ENCODE assay signal across 28 cellular contexts in genomic region chr3:94937980-94938379, GRCh38.
"Had no signal": no experiment of that assay in that cellular context is flagged by ENCODE, and none has a peak within 500 bp of the region (broad histone marks: within the 10 kb centered on the region; RNA-seq: fewer than 3 reads in every experiment).

No MANE protein-coding gene starts in this region.

- H3K9me3 ChIP-seq: psoas muscle, thoracic aorta had no signal

- H3K27ac ChIP-seq: esophagus squamous epithelium, heart right ventricle, neural progenitor cell, psoas muscle, sigmoid colon, thoracic aorta, tibial nerve, upper lobe of left lung had no signal

- H3K4me1 ChIP-seq: esophagus squamous epithelium, heart right ventricle, psoas muscle, sigmoid colon, tibial nerve, upper lobe of left lung had no signal

- H2AFZ ChIP-seq: neural progenitor cell had no signal

- H3K27me3 ChIP-seq: esophagus squamous epithelium, heart right ventricle, neural progenitor cell, sigmoid colon, tibial nerve, upper lobe of left lung had no signal

- FAIRE-seq: islet of Langerhans had no signal

- H3K4me2 ChIP-seq: neural progenitor cell had no signal

- DNase-seq: cortex of kidney; effector memory CD8-positive, alpha-beta T cell; erythroblast; esophagus squamous epithelium; foreskin melanocyte; glutamatergic neuron; heart right ventricle; hippocampal formation; kidney glomerular epithelial cell; mammary epithelial cell; mesendoderm; midbrain; naive thymus-derived CD4-positive, alpha-beta T cell; nucleus accumbens; sigmoid colon; stimulated activated CD4-positive, alpha-beta T cell treated with anti-CD3 and anti-CD28 coated beads, Interleukin-4, amount 100 ng/mL, for 4 hours; stimulated activated naive CD8-positive, alpha-beta T cell treated with anti-CD3 and anti-CD28 coated beads, Interleukin-15, Interleukin-2, amounts not matched to agents 100 U/mL and 50 U/mL, for 24 hours; substantia nigra had no signal

- H3K36me3 Mint-ChIP-seq: naive thymus-derived CD4-positive, alpha-beta T cell; stimulated activated memory B cell treated with anti-CD40 and anti-IgM and Interleukin-4, amounts not matched to agents 10 μg/mL and 1 μg/mL and 100 μg/mL, for 72 hours had no signal

- H3K9ac ChIP-seq: neural progenitor cell had no signal

- ATAC-seq: effector memory CD8-positive, alpha-beta T cell; heart right ventricle; left lobe of liver; naive thymus-derived CD4-positive, alpha-beta T cell; psoas muscle; right cardiac atrium; stimulated activated memory B cell treated with anti-CD40 and anti-IgM and Interleukin-4, amounts not matched to agents 10 μg/mL and 1 μg/mL and 100 μg/mL, for 72 hours; stimulated activated naive CD8-positive, alpha-beta T cell treated with anti-CD3 and anti-CD28 coated beads, Interleukin-15, Interleukin-2, amounts not matched to agents 100 U/mL and 50 U/mL, for 24 hours had no signal

- H3K36me3 ChIP-seq: esophagus squamous epithelium, heart right ventricle, neural progenitor cell, sigmoid colon, thoracic aorta, tibial nerve, upper lobe of left lung had no signal

- H3K4me3 ChIP-seq: esophagus squamous epithelium, heart right ventricle, neural progenitor cell, psoas muscle, sigmoid colon, thoracic aorta, tibial nerve, upper lobe of left lung had no signal

- H3K27ac Mint-ChIP-seq: effector memory CD8-positive, alpha-beta T cell; naive thymus-derived CD4-positive, alpha-beta T cell; nephron; neural progenitor cell; stimulated activated memory B cell treated with anti-CD40 and anti-IgM and Interleukin-4, amounts not matched to agents 10 μg/mL and 1 μg/mL and 100 μg/mL, for 72 hours had no signal
